Comparison of ENCODE assay signal across 22 cellular contexts in genomic region chr2:221602938-221603337, GRCh38.
"Had no signal": no experiment of that assay in that cellular context is flagged by ENCODE, and none has a peak within 500 bp of the region (broad histone marks: within the 10 kb centered on the region; RNA-seq: fewer than 3 reads in every experiment).

No MANE protein-coding gene starts in this region.

- DNase-seq: activated CD4-positive, alpha-beta T cell treated with anti-CD3 and anti-CD28 coated beads, Interleukin-2, amount 10 ng/mL, durations not matched to agents 24 days and 14 days; activated CD4-positive, alpha-beta T cell treated with anti-CD3 and anti-CD28 coated beads, Interleukin-2, amount 50 U/mL, for 48 hours; activated CD8-positive, alpha-beta T cell treated with anti-CD3 and anti-CD28 coated beads, Interleukin-2, amount 10 ng/mL, durations not matched to agents 7 days and 5 days; activated gamma-delta T cell; activated naive CD4-positive, alpha-beta T cell treated with Interleukin-2 at 50 U/mL for 16 hours; activated naive CD8-positive, alpha-beta T cell treated with anti-CD3 and anti-CD28 coated beads, Interleukin-2, amount 10 ng/mL, durations not matched to agents 7 days and 5 days; activated T-cell treated with anti-CD3 and anti-CD28 coated beads, Interleukin-2, amount 50 U/mL, for 24 hours; cerebellar nuclear complex; Karpas-422; KBM-7; NCI-H1092; NCI-H146; NCI-H187; NCI-H2081; NCI-H2171 treated with DMSO at 0.1 percent for 48 hours; NCI-H2227 treated with DMSO at 0.1 percent for 48 hours; NCI-H446 treated with DMSO at 0.1 percent for 48 hours; NCI-H524; NCI-H69; NCI-H82; SHP77 treated with DMSO at 0.1 percent for 48 hours; SK-N-SH had no signal
